ENCODE assay signal across 22 cellular contexts in the genomic region with DNA sequence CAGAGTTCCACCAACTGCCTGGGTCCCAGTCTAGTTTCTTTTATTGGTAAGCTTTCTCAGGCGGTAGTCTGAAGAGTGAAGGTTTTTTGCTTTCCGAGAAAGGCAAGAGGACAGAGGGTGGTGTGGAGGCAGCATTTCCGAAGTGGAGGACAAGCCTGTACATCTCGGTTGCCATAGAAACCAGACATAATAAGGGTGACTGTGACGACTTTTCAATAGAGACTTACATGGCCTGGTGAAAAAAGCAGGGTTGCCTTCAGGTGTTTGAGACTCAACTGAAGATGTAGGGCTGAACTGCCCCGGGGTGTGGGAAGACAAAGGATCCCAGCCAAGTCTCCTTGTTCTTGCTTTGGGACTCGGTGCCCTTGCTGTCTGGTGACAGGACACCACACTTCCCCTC. TPM values are rescaled to one million over a fixed set of nuclear protein-coding genes. Genes with fewer than 3 reads are reported as not detected.
DNase-seq lines count a peak whose midpoint lies in the region; ATAC-seq, FAIRE-seq and TF ChIP-seq lines count a peak whose summit lies in the region.
"Had no signal": no experiment of that assay in that cellular context is flagged by ENCODE, and none has a peak within 500 bp of the region (broad histone marks: within the 10 kb centered on the region; RNA-seq: fewer than 3 reads in every experiment).

No MANE protein-coding gene starts in this region.

- DNase-seq in NCI-H748 (lab: John Stamatoyannopoulos, UW; ENCODE audit: unreplicated experiment) (peak; percentile 0), NCI-H748 treated with DMSO at 0.1 percent for 48 hours (lab: John Stamatoyannopoulos, UW) (no peak), astrocyte (ENCODE audit: low read depth) (no peak), foreskin keratinocyte (peak in 1 of 2 donors; percentile 10), retina (no peak)
- DNase-seq: ACHN; BE2C; C1 segment of cervical spinal cord; CD4-positive, CD25-positive, alpha-beta regulatory T cell; CD8-positive, alpha-beta memory T cell; COR-L47; DMS 273 treated with DMSO at 0.1 percent for 48 hours; DMS79; GDM1; GOT3; H7 had no signal

- H3K9me3 Mint-ChIP-seq in astrocyte (ENCODE audit: unreplicated experiment) = no peaks in the 10 kb centered on the region
- H3K9me3 Mint-ChIP-seq: CD4-positive, CD25-positive, alpha-beta regulatory T cell; CD8-positive, alpha-beta memory T cell; IgD-negative memory B cell had no signal

- H3K4me1 ChIP-seq in astrocyte (ENCODE audit: insufficient read depth, low read length) (no peaks in the 10 kb centered on the region), foreskin keratinocyte (no peaks in the 10 kb centered on the region)
- H3K4me1 ChIP-seq: BE2C had no signal

- no peak for TF ChIP-seq CTCF in astrocyte (IDR thresholded peaks at IDR 0.05; ENCODE audit: insufficient read depth, low read depth, low read length)
- TF ChIP-seq CTCF in foreskin keratinocyte (conservative IDR thresholded peaks at IDR 0.05) = no peak

- peaks cover 2% of the 10 kb centered on the region for H3K4me1 Mint-ChIP-seq in astrocyte (ENCODE audit: low read depth, unreplicated experiment)
- H3K4me1 Mint-ChIP-seq: CD4-positive, CD25-positive, alpha-beta regulatory T cell; CD8-positive, alpha-beta memory T cell; IgD-negative memory B cell had no signal

- H3K27ac ChIP-seq in astrocyte (ENCODE audit: low read depth, low read length) (no peak overlapping the region), foreskin keratinocyte (no peak overlapping the region)

- peak; percentile 80 for FAIRE-seq in astrocyte (lab: Jason Lieb, UNC)
- FAIRE-seq: A204.1, GM12892, GM18507, HepG2 had no signal

- no peaks in the 10 kb centered on the region for H3K27me3 Mint-ChIP-seq in astrocyte (ENCODE audit: low read depth, unreplicated experiment)
- H3K27me3 Mint-ChIP-seq: CD4-positive, CD25-positive, alpha-beta regulatory T cell; CD8-positive, alpha-beta memory T cell; IgD-negative memory B cell had no signal

- H3K27me3 ChIP-seq in astrocyte (ENCODE audit: insufficient read depth, low read length) (no peaks in the 10 kb centered on the region), foreskin keratinocyte (no peaks in the 10 kb centered on the region)
- H3K27me3 ChIP-seq: BE2C had no signal

- H3K79me2 ChIP-seq in astrocyte (ENCODE audit: insufficient read depth, low read length) = no peaks in the 10 kb centered on the region

- no peaks in the 10 kb centered on the region for H3K36me3 ChIP-seq in astrocyte (ENCODE audit: insufficient read depth, low read length)
- H3K36me3 ChIP-seq: BE2C had no signal

- H3K36me3 Mint-ChIP-seq in astrocyte (ENCODE audit: low read depth, unreplicated experiment) = peaks cover 1% of the 10 kb centered on the region

- H3K4me3 Mint-ChIP-seq in astrocyte (ENCODE audit: unreplicated experiment) = no peak overlapping the region
- H3K4me3 Mint-ChIP-seq: CD4-positive, CD25-positive, alpha-beta regulatory T cell; CD8-positive, alpha-beta memory T cell; IgD-negative memory B cell had no signal

- no peaks in the 10 kb centered on the region for H3K9me3 ChIP-seq in astrocyte (ENCODE audit: insufficient read depth, low read depth, low read length)
- H3K9me3 ChIP-seq: BE2C had no signal

- H3K9ac ChIP-seq in astrocyte (ENCODE audit: low read length) = no peak overlapping the region

- no peak overlapping the region for H3K4me2 ChIP-seq in astrocyte (ENCODE audit: low read length)

- ATAC-seq in foreskin keratinocyte = peak; percentile 28
- ATAC-seq in GM18909 (IDR thresholded peaks at IDR 0.05; ENCODE audit: poor library complexity, unreplicated experiment) = no peak
- ATAC-seq: HepG2 had no signal

- no peaks in the 10 kb centered on the region for H4K20me1 ChIP-seq in astrocyte (ENCODE audit: insufficient read depth, low read length)

- no peak overlapping the region for H2AFZ ChIP-seq in astrocyte (ENCODE audit: low read depth, low read length)

- no peak overlapping the region for H3K27ac Mint-ChIP-seq in astrocyte (ENCODE audit: unreplicated experiment)
- H3K27ac Mint-ChIP-seq: CD4-positive, CD25-positive, alpha-beta regulatory T cell; CD8-positive, alpha-beta memory T cell; IgD-negative memory B cell had no signal

- H3K4me3 ChIP-seq in astrocyte (ENCODE audit: insufficient read depth, low read depth, low read length) = no peak overlapping the region

RNA-seq across cellular contexts. Expression of gene RAB40AL, which starts 53.6 kb away (rescaled TPM):
- total RNA-seq in astrocyte = 0.25 TPM in 1 of 2 replicates, not detected in the other
- total RNA-seq in foreskin keratinocyte = 0.14 TPM in 1 of 2 replicates, not detected in the other
- polyA plus RNA-seq in foreskin keratinocyte = not detected in 2 replicates
- total RNA-seq: CD4-positive, CD25-positive, alpha-beta regulatory T cell had no signal
- polyA plus RNA-seq: CD4-positive, CD25-positive, alpha-beta regulatory T cell; CD8-positive, alpha-beta memory T cell; IgD-negative memory B cell had no signal
